Comparison of ENCODE assay signal across 18 cellular contexts in the genomic region with DNA sequence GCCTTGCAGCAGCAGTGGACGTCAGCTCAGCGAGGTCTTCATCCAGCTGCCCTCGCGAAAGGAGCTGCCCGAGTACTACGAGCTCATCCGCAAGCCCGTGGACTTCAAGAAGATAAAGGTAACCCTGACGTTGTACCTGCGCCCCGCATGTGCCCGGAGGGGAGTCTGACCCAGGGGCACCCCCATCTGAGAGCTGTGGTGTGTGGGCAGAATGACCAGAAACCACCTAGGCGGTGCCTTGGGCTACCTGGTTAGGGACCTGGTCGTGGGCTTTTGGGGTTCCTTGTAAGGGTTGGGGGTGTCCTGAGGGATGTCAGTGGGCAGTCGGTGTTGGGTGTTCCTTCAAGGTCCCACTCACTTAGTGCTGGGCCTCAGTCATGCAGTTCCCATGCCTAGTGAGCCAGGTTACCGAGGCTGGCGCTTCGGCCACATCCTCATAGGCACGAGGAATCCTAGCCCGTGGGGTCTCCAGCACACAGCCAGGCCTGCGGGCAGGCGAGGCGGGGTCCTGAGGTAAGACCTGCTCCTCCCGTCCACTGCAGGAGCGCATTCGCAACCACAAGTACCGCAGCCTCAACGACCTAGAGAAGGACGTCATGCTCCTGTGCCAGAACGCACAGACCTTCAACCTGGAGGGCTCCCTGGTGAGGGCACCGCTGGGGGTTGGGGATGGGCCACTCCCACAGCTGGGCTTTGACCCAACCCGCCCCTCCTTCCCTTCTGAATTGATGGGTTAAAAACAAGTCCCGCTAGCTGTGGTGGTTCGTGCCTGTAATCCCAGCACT. TPM values are rescaled to one million over a fixed set of nuclear protein-coding genes. Genes with fewer than 3 reads are reported as not detected.
DNase-seq lines count a peak whose midpoint lies in the region; ATAC-seq and TF ChIP-seq lines count a peak whose summit lies in the region.
"Had no signal": no experiment of that assay in that cellular context is flagged by ENCODE, and none has a peak within 500 bp of the region (broad histone marks: within the 10 kb centered on the region; RNA-seq: fewer than 3 reads in every experiment).

No MANE protein-coding gene starts in this region.

- H3K27ac Mint-ChIP-seq in GM23338 (no peak overlapping the region), WTC11 (no peak overlapping the region), neural progenitor cell (no peak overlapping the region)
- H3K27ac Mint-ChIP-seq: CD8-positive, alpha-beta T cell; IgD-negative memory B cell had no signal

- no peak overlapping the region for H2AFZ ChIP-seq in GM23338
- H2AFZ ChIP-seq in neural progenitor cell (replicated peaks) = no peak overlapping the region

- H3K9me3 ChIP-seq in HEK293 (ENCODE audit: control insufficient read depth, insufficient read depth, low read depth, low read length) (no peaks in the 10 kb centered on the region), neural progenitor cell (ENCODE audit: low read depth) (no peaks in the 10 kb centered on the region)
- H3K9me3 ChIP-seq: BE2C had no signal

- H3K9me2 ChIP-seq in GM23338 (ENCODE audit: insufficient read depth) = no peaks in the 10 kb centered on the region

- H3K36me3 Mint-ChIP-seq in GM23338 (ENCODE audit: low read depth) (peaks cover 56% of the 10 kb centered on the region), WTC11 (peaks cover 24% of the 10 kb centered on the region), neural progenitor cell (peaks cover 26% of the 10 kb centered on the region)

- POLR2A ChIA-PET in HEK293 (lab: Yijun Ruan, JAX) (interaction anchor here (0.6 kb wide), 1 partner anchor 37 kb away, joined by 5 read pairs; no protein-coding TSS in a partner anchor), WTC11 (lab: Charles Lee) (interaction anchor here (1.0 kb wide), 1 partner anchor 31 kb away, joined by 7 read pairs; the partner anchor contains the start of gene LDLR)

- H3K27ac ChIP-seq in GM23338 (ENCODE audit: low read depth) (no peak overlapping the region), HEK293 (ENCODE audit: extremely low read depth, low read depth, low read length) (no peak overlapping the region), neural progenitor cell (no peak overlapping the region)
- H3K27ac ChIP-seq: HL-60 had no signal

- no peak for TF ChIP-seq CTCF in GM23338 (conservative IDR thresholded peaks at IDR 0.05; ENCODE audit: low read depth in 2 of 2)
- no peak for TF ChIP-seq CTCF in HEK293 (tag by site-specific recombination; IDR thresholded peaks at IDR 0.05)
- no peak for TF ChIP-seq CTCF in WTC11 (IDR thresholded peaks at IDR 0.05)
- TF ChIP-seq CTCF in neural progenitor cell (IDR thresholded peaks at IDR 0.05) = no peak

- CTCF ChIA-PET in HEK293 (lab: Yijun Ruan, JAX) (interaction anchor here (1.1 to 1.4 kb wide), 2 partner anchors 67 to 68 kb away, joined by 3 to 4 read pairs; no protein-coding TSS in a partner anchor), WTC11 (lab: Charles Lee) (interaction anchor here (0.7 to 1.3 kb wide), 2 partner anchors 68 to 116 kb away, joined by 3 to 7 read pairs; no protein-coding TSS in a partner anchor)

- no peak overlapping the region for H3K4me3 ChIP-seq in GM23338
- H3K4me3 ChIP-seq in HEK293 (ENCODE audit: low read depth, low read length) = no peak overlapping the region
- H3K4me3 ChIP-seq in neural progenitor cell = no peak overlapping the region

- ATAC-seq in GM23338 (peak; percentile 20; the same call in 1 of the 3 replicates), WTC11 (no peak), HG02970 (IDR thresholded peaks at IDR 0.05; ENCODE audit: low FRiP score, unreplicated experiment) (no peak)
- ATAC-seq: CD8-positive, alpha-beta T cell had no signal

- H3K9ac ChIP-seq in neural progenitor cell = no peak overlapping the region

- H3K27me3 ChIP-seq in GM23338 (ENCODE audit: insufficient read depth) (no peaks in the 10 kb centered on the region), neural progenitor cell (no peaks in the 10 kb centered on the region)
- H3K27me3 ChIP-seq: BE2C had no signal

- no peak for DNase-seq in GM23338 (ENCODE audit: low spot score)
- no peak for DNase-seq in WTC11 (ENCODE audit: low spot score)
- no peak for DNase-seq in neural progenitor cell (ENCODE audit: low spot score)
- no peak for DNase-seq in NCI-H345 treated with DMSO at 0.1 percent for 48 hours (lab: John Stamatoyannopoulos, UW; ENCODE audit: unreplicated experiment)
- no peak for DNase-seq in NCI-H2171 (lab: John Stamatoyannopoulos, UW)
- DNase-seq in NCI-H1105 (lab: John Stamatoyannopoulos, UW) = no peak
- DNase-seq: BE2C; CD8-positive, alpha-beta T cell; COR-L47; DMS153; DMS79 treated with DMSO at 0.1 percent for 48 hours; GDM1; KG1 had no signal

- H3K9me3 Mint-ChIP-seq in GM23338 (no peaks in the 10 kb centered on the region), WTC11 (no peaks in the 10 kb centered on the region), neural progenitor cell (no peaks in the 10 kb centered on the region)
- H3K9me3 Mint-ChIP-seq: CD14-positive monocyte; CD8-positive, alpha-beta T cell; IgD-negative memory B cell had no signal

- H3K4me3 Mint-ChIP-seq in GM23338 (no peak overlapping the region), WTC11 (no peak overlapping the region), neural progenitor cell (peak overlapping the region; percentile 27)
- H3K4me3 Mint-ChIP-seq: CD14-positive monocyte; CD8-positive, alpha-beta T cell; IgD-negative memory B cell had no signal

- H3K79me2 ChIP-seq in GM23338 (replicated peaks; ENCODE audit: insufficient read depth) (no peaks in the 10 kb centered on the region), neural progenitor cell (ENCODE audit: low read depth) (no peaks in the 10 kb centered on the region)

- H3K4me1 ChIP-seq in GM23338 (ENCODE audit: insufficient read depth) = no peaks in the 10 kb centered on the region
- no peaks in the 10 kb centered on the region for H3K4me1 ChIP-seq in HEK293 (ENCODE audit: control insufficient read depth, insufficient read depth, low read length)
- no peaks in the 10 kb centered on the region for H3K4me1 ChIP-seq in neural progenitor cell
- H3K4me1 ChIP-seq: BE2C had no signal

- no peaks in the 10 kb centered on the region for H3K4me1 Mint-ChIP-seq in GM23338
- no peaks in the 10 kb centered on the region for H3K4me1 Mint-ChIP-seq in WTC11
- H3K4me1 Mint-ChIP-seq in neural progenitor cell = no peaks in the 10 kb centered on the region
- H3K4me1 Mint-ChIP-seq: CD14-positive monocyte had no signal

- H3K4me2 ChIP-seq in GM23338 (no peak overlapping the region), neural progenitor cell (no peak overlapping the region)

- H4K20me1 ChIP-seq in GM23338 (replicated peaks; ENCODE audit: insufficient read depth) (peaks cover 4% of the 10 kb centered on the region; the same call in 1 of the 2 replicates), neural progenitor cell (ENCODE audit: low read depth) (peaks cover 3% of the 10 kb centered on the region)

- H3K36me3 ChIP-seq in GM23338 (ENCODE audit: insufficient read depth) = peaks cover 3% of the 10 kb centered on the region; the same call in 1 of the 2 replicates
- H3K36me3 ChIP-seq in HEK293 (ENCODE audit: control insufficient read depth in 2 of 2, insufficient read depth in 1 of 2, low read length in 2 of 2) = peaks cover 5 to 77% of the 10 kb centered on the region in 2 experiments; a peak in 2 of 3 replicates
- H3K36me3 ChIP-seq in neural progenitor cell = no peaks in the 10 kb centered on the region

- H3F3A ChIP-seq in GM23338 (replicated peaks; ENCODE audit: low read depth) (0 out of 2 replicates have a peak, but pooled peaks cover 2% of the 10 kb centered on the region), neural progenitor cell (ENCODE audit: low read depth) (no peaks in the 10 kb centered on the region)

- peaks cover 8% of the 10 kb centered on the region for H3K27me3 Mint-ChIP-seq in GM23338 (ENCODE audit: insufficient read depth, low read depth, poor library complexity)
- H3K27me3 Mint-ChIP-seq in WTC11 (ENCODE audit: low read depth) = no peaks in the 10 kb centered on the region
- no peaks in the 10 kb centered on the region for H3K27me3 Mint-ChIP-seq in neural progenitor cell (ENCODE audit: insufficient read depth, low read depth)

TF ChIP-seq in GM23338, 12 proteins besides CTCF, POLR2A, EP300 and RAD21 (continues in another document):
- TF ChIP-seq NANOG (IDR thresholded peaks at IDR 0.05; ENCODE audit: borderline replicate concordance) (no peak), EZH2phosphoT487 (IDR thresholded peaks at IDR 0.05; ENCODE audit: unreplicated experiment) (no peak)

TF ChIP-seq in HEK293, 187 proteins besides CTCF, POLR2A, EP300 and RAD21:
- TF ChIP-seq ZFP3 (tag by site-specific recombination; IDR thresholded peaks at IDR 0.05; ENCODE audit: low read depth) (no peak), ZNF311 (tag by site-specific recombination; IDR thresholded peaks at IDR 0.05; ENCODE audit: borderline replicate concordance) (no peak), ZFP69B (tag by site-specific recombination; IDR thresholded peaks at IDR 0.05) (no peak), ZFP37 (tag by site-specific recombination; IDR thresholded peaks at IDR 0.05) (no peak), ZNF600 (tag by site-specific recombination; IDR thresholded peaks at IDR 0.05) (peak; percentile 68)

TF ChIP-seq in WTC11, 78 proteins besides CTCF, POLR2A, EP300 and RAD21:
- TF ChIP-seq ZNF416 (CRISPR knock-in tag; IDR thresholded peaks at IDR 0.05) = no peak
- 0 out of 2 replicates have a peak, but pooled peaks have one; percentile 39 for TF ChIP-seq ZNF263 (CRISPR knock-in tag; IDR thresholded peaks at IDR 0.05; ENCODE audit: low read depth)

RNA-seq across cellular contexts. Expression of gene LDLR, which starts 30.8 kb away (rescaled TPM):
- 160 and 180 TPM in 2 replicates for total RNA-seq in GM23338 (2014; rRNA removed; shearing (Covaris generic))
- 57.6 and 59.3 TPM in 2 replicates for polyA plus RNA-seq in GM23338 (2016; fragmentation: Nextera tagmentation; extraction: Ambion mirVana)
- 93.5 to 98.9 TPM (median 97.8 TPM) in 3 replicates for total RNA-seq in WTC11 (2021)
- 39.3 and 78.0 TPM in 2 replicates for total RNA-seq in neural progenitor cell (ENCODE audit: low replicate concordance)
